1 cellular context compared by ENCODE assay signal in genomic region chr1:61050541-61051454, GRCh38.
A peak's percentile ranks its signal among the peaks of the same experiment; 100 is the strongest.
TF ChIP-seq lines count a peak whose summit lies in the region.

No MANE protein-coding gene starts in this region.

TF ChIP-seq in K562, 482 proteins besides CTCF, POLR2A, EP300 and RAD21 (continued from another document and continues in another):
- TF ChIP-seq MITF (IDR thresholded peaks at IDR 0.05) (peak; percentile 44), ZNF232 (CRISPR knock-in tag; IDR thresholded peaks at IDR 0.05) (no peak), RCOR1 (IDR thresholded peaks at IDR 0.05; ENCODE audit: borderline replicate concordance in 1 of 2, low read depth in 2 of 2, low read length in 2 of 2) (peak in 1 of 2 experiments; percentile 65; a peak in 2 of 4 replicates), RBFOX2 (IDR thresholded peaks at IDR 0.05; ENCODE audit: low read depth, low read length) (peak; percentile 85), ZNF609 (CRISPR knock-in tag; IDR thresholded peaks at IDR 0.05; ENCODE audit: borderline replicate concordance) (no peak), TAF1 (IDR thresholded peaks at IDR 0.05; ENCODE audit: control insufficient read depth, extremely low read depth, insufficient read depth, low read length, severe bottlenecking) (peak; percentile 10), MTA3 (IDR thresholded peaks at IDR 0.05; ENCODE audit: borderline replicate concordance) (0 out of 2 replicates have a peak, but pooled peaks have one; percentile 9), CHAMP1 (IDR thresholded peaks at IDR 0.05) (no peak), ZNF316 (IDR thresholded peaks at IDR 0.05) (peak; percentile 91), MAFG (tag; conservative IDR thresholded peaks at IDR 0.05) (peak; percentile 64), PHF8 (IDR thresholded peaks at IDR 0.05; ENCODE audit: borderline replicate concordance, low read length) (peak; percentile 47; the same call in 1 of the 2 replicates), ZNF766 (CRISPR knock-in tag; conservative IDR thresholded peaks at IDR 0.05) (0 out of 2 replicates have a peak, but pooled peaks have one; percentile 47), VEZF1 (CRISPR knock-in tag; IDR thresholded peaks at IDR 0.05) (peak; percentile 82), MAFK (IDR thresholded peaks at IDR 0.05; ENCODE audit: low read length) (peak; percentile 41; the same call in 1 of the 2 replicates), ZNF224 (CRISPR knock-in tag; IDR thresholded peaks at IDR 0.05) (no peak), EGR1 (conservative IDR thresholded peaks at IDR 0.05) (peak; percentile 67), SRSF3 (IDR thresholded peaks at IDR 0.05; ENCODE audit: insufficient read depth, low read length) (no peak), JUN (IDR thresholded peaks at IDR 0.05; ENCODE audit: borderline replicate concordance, low read depth, low read length) (no peak), JUN (CRISPR knock-in tag; IDR thresholded peaks at IDR 0.05; ENCODE audit: borderline replicate concordance) (no peak), ZFX (CRISPR knock-in tag; IDR thresholded peaks at IDR 0.05) (peak; percentile 43), NR0B1 (IDR thresholded peaks at IDR 0.05; ENCODE audit: partially characterized antibody) (no peak), POLR2AphosphoS5 (IDR thresholded peaks at IDR 0.05; ENCODE audit: control insufficient read depth, insufficient read depth, low read depth, low read length) (0 out of 2 replicates have a peak, but pooled peaks have one; percentile 0), C11orf30 (IDR thresholded peaks at IDR 0.05; ENCODE audit: low read depth) (peak; percentile 83), ZNF146 (CRISPR knock-in tag; IDR thresholded peaks at IDR 0.05; ENCODE audit: unreplicated experiment) (no peak), CUX1 (CRISPR knock-in tag; IDR thresholded peaks at IDR 0.05) (no peak), NCOA2 (IDR thresholded peaks at IDR 0.05; ENCODE audit: partially characterized antibody in 2 of 2) (no peak), MAFF (IDR thresholded peaks at IDR 0.05; ENCODE audit: low read length) (peak; percentile 48; the same call in 1 of the 2 replicates), GATAD2B (IDR thresholded peaks at IDR 0.05; ENCODE audit: borderline replicate concordance) (0 out of 2 replicates have a peak, but pooled peaks have one; percentile 40), PCBP1 (IDR thresholded peaks at IDR 0.05; ENCODE audit: low read depth, low read length, poor library complexity, severe bottlenecking) (peak; percentile 63), ZNF740 (CRISPR knock-in tag; IDR thresholded peaks at IDR 0.05) (peak; percentile 92), ZNF740 (tag; IDR thresholded peaks at IDR 0.05) (peak in 1 of 2 experiments; percentile 90; a peak in 2 of 4 replicates), GABPB1 (CRISPR knock-in tag; IDR thresholded peaks at IDR 0.05) (no peak), CHD1 (IDR thresholded peaks at IDR 0.05; ENCODE audit: low read length) (peak; percentile 57), ZBTB7A (IDR thresholded peaks at IDR 0.05; ENCODE audit: borderline replicate concordance, control insufficient read depth, low read depth, low read length) (peak; percentile 81), NFE2 (IDR thresholded peaks at IDR 0.05; ENCODE audit: low read depth) (peak; percentile 76)
- TF ChIP-seq, protein P1, sequence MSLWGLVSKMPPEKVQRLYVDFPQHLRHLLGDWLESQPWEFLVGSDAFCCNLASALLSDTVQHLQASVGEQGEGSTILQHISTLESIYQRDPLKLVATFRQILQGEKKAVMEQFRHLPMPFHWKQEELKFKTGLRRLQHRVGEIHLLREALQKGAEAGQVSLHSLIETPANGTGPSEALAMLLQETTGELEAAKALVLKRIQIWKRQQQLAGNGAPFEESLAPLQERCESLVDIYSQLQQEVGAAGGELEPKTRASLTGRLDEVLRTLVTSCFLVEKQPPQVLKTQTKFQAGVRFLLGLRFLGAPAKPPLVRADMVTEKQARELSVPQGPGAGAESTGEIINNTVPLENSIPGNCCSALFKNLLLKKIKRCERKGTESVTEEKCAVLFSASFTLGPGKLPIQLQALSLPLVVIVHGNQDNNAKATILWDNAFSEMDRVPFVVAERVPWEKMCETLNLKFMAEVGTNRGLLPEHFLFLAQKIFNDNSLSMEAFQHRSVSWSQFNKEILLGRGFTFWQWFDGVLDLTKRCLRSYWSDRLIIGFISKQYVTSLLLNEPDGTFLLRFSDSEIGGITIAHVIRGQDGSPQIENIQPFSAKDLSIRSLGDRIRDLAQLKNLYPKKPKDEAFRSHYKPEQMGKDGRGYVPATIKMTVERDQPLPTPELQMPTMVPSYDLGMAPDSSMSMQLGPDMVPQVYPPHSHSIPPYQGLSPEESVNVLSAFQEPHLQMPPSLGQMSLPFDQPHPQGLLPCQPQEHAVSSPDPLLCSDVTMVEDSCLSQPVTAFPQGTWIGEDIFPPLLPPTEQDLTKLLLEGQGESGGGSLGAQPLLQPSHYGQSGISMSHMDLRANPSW (CRISPR knock-in tag; IDR thresholded peaks at IDR 0.05) = no peak
- TF ChIP-seq, protein P2, sequence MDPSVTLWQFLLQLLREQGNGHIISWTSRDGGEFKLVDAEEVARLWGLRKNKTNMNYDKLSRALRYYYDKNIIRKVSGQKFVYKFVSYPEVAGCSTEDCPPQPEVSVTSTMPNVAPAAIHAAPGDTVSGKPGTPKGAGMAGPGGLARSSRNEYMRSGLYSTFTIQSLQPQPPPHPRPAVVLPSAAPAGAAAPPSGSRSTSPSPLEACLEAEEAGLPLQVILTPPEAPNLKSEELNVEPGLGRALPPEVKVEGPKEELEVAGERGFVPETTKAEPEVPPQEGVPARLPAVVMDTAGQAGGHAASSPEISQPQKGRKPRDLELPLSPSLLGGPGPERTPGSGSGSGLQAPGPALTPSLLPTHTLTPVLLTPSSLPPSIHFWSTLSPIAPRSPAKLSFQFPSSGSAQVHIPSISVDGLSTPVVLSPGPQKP (CRISPR knock-in tag; IDR thresholded peaks at IDR 0.05) = no peak
